ENCODE assay signal across 18 cellular contexts in the genomic region with DNA sequence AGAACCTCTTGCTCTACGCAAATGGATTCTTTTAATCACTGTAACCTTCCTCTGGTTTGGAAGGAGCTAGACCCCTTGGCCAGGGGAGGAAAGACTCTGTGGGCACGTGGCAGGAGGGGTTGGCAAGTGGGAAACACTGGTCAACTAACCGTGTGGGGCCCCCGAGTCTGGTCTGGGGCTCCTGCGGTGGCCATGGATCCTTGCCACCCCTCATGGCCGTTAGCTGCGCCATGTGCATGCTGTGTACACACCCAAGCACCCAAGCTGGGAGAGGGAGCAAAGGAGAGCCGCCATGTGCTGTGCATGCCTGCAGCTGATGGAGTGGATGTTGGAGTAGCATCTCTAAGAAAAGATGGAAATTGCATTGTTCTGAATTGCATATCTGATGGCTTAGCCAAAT.
DNase-seq lines count a peak whose midpoint lies in the region; ATAC-seq and TF ChIP-seq lines count a peak whose summit lies in the region.
"Had no signal": no experiment of that assay in that cellular context is flagged by ENCODE, and none has a peak within 500 bp of the region (broad histone marks: within the 10 kb centered on the region; RNA-seq: fewer than 3 reads in every experiment).

No MANE protein-coding gene starts in this region.

- H3K14ac ChIP-seq in IMR-90 (replicated peaks; ENCODE audit: low read depth, low read length) = no peak overlapping the region

- peaks cover 10% of the 10 kb centered on the region for H3F3A ChIP-seq in GM23248 (ENCODE audit: insufficient read depth)

- no TSS peak for BruUV-seq in IMR-90 (replicated peaks; lab: Mats Ljungman, UMichigan)

- peak overlapping the region; percentile 67; the same call in 1 of the 2 replicates for H3K27ac ChIP-seq in GM23248
- H3K27ac ChIP-seq in IMR-90 (ENCODE audit: insufficient read depth, low read length) = no peak overlapping the region
- H3K27ac ChIP-seq in epithelial cell of prostate = peak overlapping the region; percentile 60
- H3K27ac ChIP-seq: BLaER1, C4-2B had no signal

- dilution Hi-C loops in IMR-90 (cut with HindIII; ENCODE audit: low sequenced_read_pairs, unreplicated experiment) = no loop called here

- CTCF ChIA-PET in IMR-90 (lab: Yijun Ruan, JAX) = no interaction called here

- intact Hi-C loops in IMR-90 (cut with micrococcal nuclease) (no loop called here), Right ventricle myocardium superior (cut with DNase I) (no loop called here)

- H3K36me3 ChIP-seq in GM23248 (ENCODE audit: low read depth) (no peaks in the 10 kb centered on the region), IMR-90 (ENCODE audit: control insufficient read depth, insufficient read depth, low read length) (no peaks in the 10 kb centered on the region)
- H3K36me3 ChIP-seq: BLaER1, HAP-1 had no signal

- H3K9me3 Mint-ChIP-seq in type B pancreatic cell = no peaks in the 10 kb centered on the region
- H3K9me3 Mint-ChIP-seq: CD8-positive, alpha-beta T cell had no signal

- H3K56ac ChIP-seq in IMR-90 (ENCODE audit: extremely low read depth, insufficient read depth, low read length) = no peak overlapping the region

- no peak overlapping the region for H2BK120ac ChIP-seq in IMR-90 (ENCODE audit: low read depth, low read length)

- in situ Hi-C loops in GM23248 (cut with MboI) = no loop called here
- in situ Hi-C loops in IMR-90 (cut with MboI; ENCODE audit: low sequenced_read_pairs) = no loop called here

- H2BK5ac ChIP-seq in IMR-90 (ENCODE audit: low read depth, low read length, poor library complexity, severe bottlenecking) = no peak overlapping the region

- H2AK5ac ChIP-seq in IMR-90 (ENCODE audit: low read depth, low read length) = no peak overlapping the region

- H3K4ac ChIP-seq in IMR-90 (ENCODE audit: low read depth, low read length) = no peak overlapping the region

- H4K20me1 ChIP-seq in GM23248 (ENCODE audit: insufficient read depth) = no peaks in the 10 kb centered on the region
- H4K20me1 ChIP-seq in IMR-90 (ENCODE audit: insufficient read depth, low read length) = no peaks in the 10 kb centered on the region
- H4K20me1 ChIP-seq: BLaER1 had no signal

- 73 to 75% methylated on average over 8 of the region's 8 CpGs for WGBS in GM23248 (ENCODE audit: low coverage in 1 of 2, low lambda C conversion rate in 2 of 2, missing lambda C conversion rate in 2 of 2), 2 experiments
- WGBS in IMR-90 (ENCODE audit: extremely low coverage in 2 of 2, insufficient read length in 1 of 2), 2 experiments = no CpG with 5 or more reads among the region's 8 CpGs

- DNase-seq in GM23248 = no peak
- DNase-seq in IMR-90 = no peak
- DNase-seq in epithelial cell of prostate (ENCODE audit: low read depth, low spot score) = no peak
- DNase-seq in type B pancreatic cell (ENCODE audit: extremely low spot score, unreplicated experiment) = no peak
- no peak for DNase-seq in Right ventricle myocardium superior
- no peak for DNase-seq in ecto neural progenitor cell (ENCODE audit: low spot score)
- DNase-seq: Caco-2; CD4-positive, CD25-positive, alpha-beta regulatory T cell; CD8-positive, alpha-beta T cell; DMS153; DND-41; GOT3; HFFc6 had no signal

- no peak overlapping the region for H4K91ac ChIP-seq in IMR-90 (ENCODE audit: insufficient read depth, low read depth, low read length)

- TF ChIP-seq POLR2A in IMR-90 (IDR thresholded peaks at IDR 0.05; ENCODE audit: low read depth, low read length) (no peak), GM18505 (IDR thresholded peaks at IDR 0.05; ENCODE audit: borderline replicate concordance, extremely low read depth, insufficient read depth, insufficient read length) (no peak)

- no peaks in the 10 kb centered on the region for H3K9me3 ChIP-seq in GM23248 (ENCODE audit: low read depth)
- peaks cover 6% of the 10 kb centered on the region for H3K9me3 ChIP-seq in IMR-90 (ENCODE audit: control insufficient read depth, insufficient read depth, low read length)
- H3K9me3 ChIP-seq: BLaER1, Caco-2, HAP-1 had no signal

- H2BK20ac ChIP-seq in IMR-90 (ENCODE audit: low read depth, low read length) = no peak overlapping the region

- H2BK15ac ChIP-seq in IMR-90 (ENCODE audit: low read depth, low read length) = no peak overlapping the region

- peak overlapping the region; percentile 92 for H3K27ac Mint-ChIP-seq in type B pancreatic cell
- H3K27ac Mint-ChIP-seq: B cell; CD4-positive, CD25-positive, alpha-beta regulatory T cell; CD8-positive, alpha-beta T cell; HFFc6 had no signal

- no peak overlapping the region for H4K5ac ChIP-seq in IMR-90 (ENCODE audit: low read depth, low read length)

- H3K27me3 Mint-ChIP-seq in type B pancreatic cell = no peaks in the 10 kb centered on the region
- H3K27me3 Mint-ChIP-seq: B cell had no signal

- no peak for TF ChIP-seq RAD21 in IMR-90 (IDR thresholded peaks at IDR 0.05; ENCODE audit: low read length)

- H4K8ac ChIP-seq in IMR-90 (ENCODE audit: low read depth in 2 of 2, low read length in 2 of 2) = no peak overlapping the region

- H3K9me2 ChIP-seq in GM23248 (ENCODE audit: insufficient read depth) = no peaks in the 10 kb centered on the region

- H3K79me2 ChIP-seq in GM23248 (ENCODE audit: insufficient read depth) = no peaks in the 10 kb centered on the region

- no peaks in the 10 kb centered on the region for H3K27me3 ChIP-seq in GM23248 (replicated peaks; ENCODE audit: insufficient read depth)
- H3K27me3 ChIP-seq in IMR-90 (ENCODE audit: control insufficient read depth, insufficient read depth, low read length) = no peaks in the 10 kb centered on the region
- H3K27me3 ChIP-seq: BLaER1 had no signal

- H3K4me3 ChIP-seq in GM23248 = no peak overlapping the region
- no peak overlapping the region for H3K4me3 ChIP-seq in IMR-90 (ENCODE audit: insufficient read depth, low read depth, low read length)
- H3K4me3 ChIP-seq: BLaER1, HAP-1 had no signal

- ATAC-seq in IMR-90 (ENCODE audit: low read depth) (no peak), GM18505 (IDR thresholded peaks at IDR 0.05; ENCODE audit: unreplicated experiment) (no peak), Right ventricle myocardium superior (ENCODE audit: poor library complexity) (no peak)
- ATAC-seq: CD8-positive, alpha-beta T cell had no signal

- H3K9me1 ChIP-seq in IMR-90 (ENCODE audit: insufficient read depth, low read length) = no peaks in the 10 kb centered on the region

- no peaks in the 10 kb centered on the region for H3K36me3 Mint-ChIP-seq in type B pancreatic cell
- H3K36me3 Mint-ChIP-seq: CD4-positive, CD25-positive, alpha-beta regulatory T cell; CD8-positive, alpha-beta T cell had no signal

- peaks cover 21% of the 10 kb centered on the region for H3K4me1 Mint-ChIP-seq in type B pancreatic cell (ENCODE audit: unreplicated experiment)
- H3K4me1 Mint-ChIP-seq: B cell had no signal

- no peak overlapping the region for H3K18ac ChIP-seq in IMR-90 (ENCODE audit: low read depth, low read length)

- H3K4me2 ChIP-seq in GM23248 (ENCODE audit: unreplicated experiment) (no peak overlapping the region), IMR-90 (ENCODE audit: low read depth, low read length) (no peak overlapping the region)
- H3K4me2 ChIP-seq: BLaER1 had no signal

- POLR2A ChIA-PET in IMR-90 (lab: Charles Lee; ENCODE audit: unreplicated experiment) = no interaction called here

- H3K9ac ChIP-seq in GM23248 (no peak overlapping the region), IMR-90 (ENCODE audit: low read depth, low read length) (no peak overlapping the region)
- H3K9ac ChIP-seq: BLaER1 had no signal

- 0 out of 2 replicates have a peak, but pooled peaks cover 13% of the 10 kb centered on the region for H3K4me1 ChIP-seq in GM23248 (ENCODE audit: insufficient read depth)
- no peaks in the 10 kb centered on the region for H3K4me1 ChIP-seq in IMR-90 (ENCODE audit: control insufficient read depth, insufficient read depth, low read length)
- H3K4me1 ChIP-seq: BLaER1, Caco-2, HAP-1 had no signal

- no peak overlapping the region for H2AK9ac ChIP-seq in IMR-90 (replicated peaks; ENCODE audit: low read depth, low read length, poor library complexity)

- peak overlapping the region; percentile 30 for H3K4me3 Mint-ChIP-seq in type B pancreatic cell
- H3K4me3 Mint-ChIP-seq: B cell; CD4-positive, CD25-positive, alpha-beta regulatory T cell; CD8-positive, alpha-beta T cell; HFFc6 had no signal

- H2AFZ ChIP-seq in GM23248 = no peak overlapping the region
- peak overlapping the region; percentile 61 for H2AFZ ChIP-seq in IMR-90 (replicated peaks; ENCODE audit: low read length, poor library complexity)

- H3K23ac ChIP-seq in IMR-90 (ENCODE audit: low read depth, low read length) = no peak overlapping the region

- H3K79me1 ChIP-seq in IMR-90 (ENCODE audit: low read depth in 1 of 2, low read length in 2 of 2) = no peaks in the 10 kb centered on the region

- TF ChIP-seq CTCF in IMR-90 (conservative IDR thresholded peaks at IDR 0.05; ENCODE audit: low read depth, low read length) (no peak), type B pancreatic cell (conservative IDR thresholded peaks at IDR 0.05) (no peak)

TF ChIP-seq in IMR-90, 13 proteins besides CTCF, POLR2A, EP300 and RAD21 (continues in another document):
- TF ChIP-seq NFE2L2 (IDR thresholded peaks at IDR 0.05; ENCODE audit: low read depth, low read length) (no peak), MAZ (IDR thresholded peaks at IDR 0.05; ENCODE audit: borderline replicate concordance, low read depth, low read length) (no peak), FOS (IDR thresholded peaks at IDR 0.05; ENCODE audit: low read depth, low read length) (no peak), MAFK (IDR thresholded peaks at IDR 0.05; ENCODE audit: low read depth, low read length) (no peak), SMC3 (IDR thresholded peaks at IDR 0.05; ENCODE audit: low read depth, low read length) (no peak), CHD1 (IDR thresholded peaks at IDR 0.05; ENCODE audit: low read depth, low read length) (no peak), MXI1 (IDR thresholded peaks at IDR 0.05; ENCODE audit: borderline replicate concordance, low read depth, low read length) (no peak)
- TF ChIP-seq, protein P1, sequence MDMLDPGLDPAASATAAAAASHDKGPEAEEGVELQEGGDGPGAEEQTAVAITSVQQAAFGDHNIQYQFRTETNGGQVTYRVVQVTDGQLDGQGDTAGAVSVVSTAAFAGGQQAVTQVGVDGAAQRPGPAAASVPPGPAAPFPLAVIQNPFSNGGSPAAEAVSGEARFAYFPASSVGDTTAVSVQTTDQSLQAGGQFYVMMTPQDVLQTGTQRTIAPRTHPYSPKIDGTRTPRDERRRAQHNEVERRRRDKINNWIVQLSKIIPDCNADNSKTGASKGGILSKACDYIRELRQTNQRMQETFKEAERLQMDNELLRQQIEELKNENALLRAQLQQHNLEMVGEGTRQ (IDR thresholded peaks at IDR 0.05; ENCODE audit: low read depth, low read length) = no peak
- TF ChIP-seq, protein P2, sequence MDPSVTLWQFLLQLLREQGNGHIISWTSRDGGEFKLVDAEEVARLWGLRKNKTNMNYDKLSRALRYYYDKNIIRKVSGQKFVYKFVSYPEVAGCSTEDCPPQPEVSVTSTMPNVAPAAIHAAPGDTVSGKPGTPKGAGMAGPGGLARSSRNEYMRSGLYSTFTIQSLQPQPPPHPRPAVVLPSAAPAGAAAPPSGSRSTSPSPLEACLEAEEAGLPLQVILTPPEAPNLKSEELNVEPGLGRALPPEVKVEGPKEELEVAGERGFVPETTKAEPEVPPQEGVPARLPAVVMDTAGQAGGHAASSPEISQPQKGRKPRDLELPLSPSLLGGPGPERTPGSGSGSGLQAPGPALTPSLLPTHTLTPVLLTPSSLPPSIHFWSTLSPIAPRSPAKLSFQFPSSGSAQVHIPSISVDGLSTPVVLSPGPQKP (IDR thresholded peaks at IDR 0.05; ENCODE audit: borderline replicate concordance, low read depth, low read length) = no peak
